31 cellular contexts compared by ENCODE assay signal in genomic region chr1:31792116-31792515, GRCh38. TPM values are rescaled to one million over a fixed set of nuclear protein-coding genes. Genes with fewer than 3 reads are reported as not detected.
DNase-seq lines count a peak whose midpoint lies in the region; ATAC-seq and TF ChIP-seq lines count a peak whose summit lies in the region.
"Had no signal": no experiment of that assay in that cellular context is flagged by ENCODE, and none has a peak within 500 bp of the region (broad histone marks: within the 10 kb centered on the region; RNA-seq: fewer than 3 reads in every experiment).

No MANE protein-coding gene starts in this region.

- H3K4me3 ChIP-seq in upper lobe of left lung, result no peak overlapping the region
- H3K4me3 ChIP-seq: esophagus muscularis mucosa, HAP-1, heart right ventricle, tibial artery had no signal

- H3K9me3 ChIP-seq in upper lobe of left lung, result no peaks in the 10 kb centered on the region
- H3K9me3 ChIP-seq: BE2C, esophagus muscularis mucosa, HAP-1, heart right ventricle, tibial artery had no signal

- no peak for TF ChIP-seq EP300 in upper lobe of left lung (IDR thresholded peaks at IDR 0.05)

- peaks cover 5 to 10% (median 7%) of the 10 kb centered on the region in 4 donors for H3K4me1 ChIP-seq in upper lobe of left lung

- TF ChIP-seq CTCF in activated B cell treated with CpG ODN at 0.5 μM for 24 hours (IDR thresholded peaks at IDR 0.05) (no peak), upper lobe of left lung (IDR thresholded peaks at IDR 0.05) (no peak)

- H3K36me3 ChIP-seq in upper lobe of left lung, result no peaks in the 10 kb centered on the region
- H3K36me3 ChIP-seq: BE2C, esophagus muscularis mucosa, HAP-1, heart right ventricle, tibial artery had no signal

- WGBS in upper lobe of left lung, 2 donors, result 76 to 85% methylated on average over 5 of the region's 11 CpGs

- H3K27me3 Mint-ChIP-seq in activated B cell treated with CpG ODN at 0.5 μM for 24 hours, result peaks cover 10% of the 10 kb centered on the region
- H3K27me3 Mint-ChIP-seq in naive thymus-derived CD8-positive, alpha-beta T cell, result no peaks in the 10 kb centered on the region
- H3K27me3 Mint-ChIP-seq: stimulated activated naive CD8-positive, alpha-beta T cell treated with anti-CD3 and anti-CD28 coated beads, Interleukin-15, amount 100 ng/mL, for 72 hours had no signal

- H3K27me3 ChIP-seq in upper lobe of left lung, result no peaks in the 10 kb centered on the region
- H3K27me3 ChIP-seq: BE2C, foreskin keratinocyte had no signal

- H3K9me3 Mint-ChIP-seq in activated B cell treated with CpG ODN at 0.5 μM for 24 hours, result no peaks in the 10 kb centered on the region
- H3K9me3 Mint-ChIP-seq in naive thymus-derived CD8-positive, alpha-beta T cell, result no peaks in the 10 kb centered on the region
- H3K9me3 Mint-ChIP-seq: activated naive CD4-positive, alpha-beta T cell treated with anti-CD3 and anti-CD28 coated beads, Interleukin-2, amount 10 ng/mL, durations not matched to agents 7 days and 5 days; activated T-cell treated with anti-CD3 and anti-CD28 coated beads, Interleukin-2, amount 50 U/mL, for 4 hours; memory B cell; stimulated activated naive CD8-positive, alpha-beta T cell treated with anti-CD3 and anti-CD28 coated beads, Interleukin-15, amount 100 ng/mL, for 72 hours had no signal

- peaks cover 14% of the 10 kb centered on the region for H3K4me1 Mint-ChIP-seq in activated B cell treated with CpG ODN at 0.5 μM for 24 hours
- peaks cover 10 to 24% (median 14%) of the 10 kb centered on the region in 4 donors for H3K4me1 Mint-ChIP-seq in naive thymus-derived CD8-positive, alpha-beta T cell

- DNase-seq in activated effector memory CD4-positive, alpha-beta T cell treated with anti-CD3 and anti-CD28 coated beads, Interleukin-2, amount 50 U/mL, for 16 hours, result peak; percentile 56
- no peak for DNase-seq in activated effector memory CD4-positive, alpha-beta T cell treated with Interleukin-2 at 50 U/mL for 16 hours
- DNase-seq in activated B cell treated with CpG ODN at 0.5 μM for 24 hours (peak; percentile 8), myocyte (ENCODE audit: low read depth) (peak; percentile 32), upper lobe of left lung (peak; percentile 20 to 74), NCI-H1417 treated with DMSO at 0.1 percent for 48 hours (lab: John Stamatoyannopoulos, UW) (no peak), cerebellar cortex (ENCODE audit: low spot score) (no peak)
- DNase-seq in naive thymus-derived CD8-positive, alpha-beta T cell, result no peak
- DNase-seq: activated CD4-positive, alpha-beta T cell treated with anti-CD3 and anti-CD28 coated beads for 1 hour; activated CD8-positive, alpha-beta T cell treated with anti-CD3 and anti-CD28 coated beads, Interleukin-2, amount 10 ng/mL, durations not matched to agents 7 days and 5 days; activated T-cell treated with anti-CD3 and anti-CD28 coated beads, Interleukin-2, amount 50 U/mL, for 4 hours; BE2C; DMS53; foreskin keratinocyte; heart right ventricle; NCI-H1105 treated with DMSO at 0.1 percent for 48 hours; NCI-H2029 treated with DMSO at 0.1 percent for 48 hours; NCI-H226; NCI-H69; occipital lobe; small intestine; stimulated activated CD4-positive, alpha-beta T cell treated with anti-CD3 and anti-CD28 coated beads, Interleukin-1b, Interleukin-23, amount 100 ng/mL, for 48 hours; stimulated activated CD8-positive, alpha-beta memory T cell treated with anti-CD3 and anti-CD28 coated beads, Interleukin-4, amount 100 ng/mL, for 48 hours; stimulated activated naive CD8-positive, alpha-beta T cell treated with anti-CD3 and anti-CD28 coated beads, Interleukin-15, amount 100 ng/mL, for 72 hours had no signal

- intact Hi-C loops in activated B cell treated with CpG ODN at 0.5 μM for 24 hours (cut with micrococcal nuclease), result no loop called here

- ATAC-seq in activated B cell treated with CpG ODN at 0.5 μM for 24 hours (ENCODE audit: low read depth) (no peak), upper lobe of left lung (ENCODE audit: low FRiP score in 2 of 2) (no peak)
- no peak for ATAC-seq in naive thymus-derived CD8-positive, alpha-beta T cell
- ATAC-seq: activated CD8-positive, alpha-beta T cell treated with anti-CD3 and anti-CD28 coated beads, Interleukin-2, amount 10 ng/mL, durations not matched to agents 7 days and 5 days; activated T-cell treated with anti-CD3 and anti-CD28 coated beads, Interleukin-2, amount 50 U/mL, for 4 hours; foreskin keratinocyte; heart right ventricle; left colon; Panc1; stimulated activated naive CD8-positive, alpha-beta T cell treated with anti-CD3 and anti-CD28 coated beads, Interleukin-15, amount 100 ng/mL, for 72 hours had no signal

- no peak overlapping the region for H3K27ac Mint-ChIP-seq in activated B cell treated with CpG ODN at 0.5 μM for 24 hours
- peak overlapping the region in 1 of 10 donors; percentile 18 for H3K27ac Mint-ChIP-seq in naive thymus-derived CD8-positive, alpha-beta T cell
- H3K27ac Mint-ChIP-seq: activated CD8-positive, alpha-beta T cell treated with anti-CD3 and anti-CD28 coated beads, Interleukin-2, amount 10 ng/mL, durations not matched to agents 7 days and 5 days; activated naive CD4-positive, alpha-beta T cell treated with anti-CD3 and anti-CD28 coated beads, Interleukin-2, amount 10 ng/mL, durations not matched to agents 7 days and 5 days; memory B cell; stimulated activated naive CD8-positive, alpha-beta T cell treated with anti-CD3 and anti-CD28 coated beads, Interleukin-15, amount 100 ng/mL, for 72 hours had no signal

- CTCF ChIA-PET in activated B cell treated with CpG ODN at 0.5 μM for 24 hours (lab: Charles Lee), result interaction anchor here (0.7 to 4.6 kb wide), 2 partner anchors 128 to 170 kb away, joined by 3 to 114 read pairs; no protein-coding TSS in a partner anchor

- POLR2A ChIA-PET in activated B cell treated with CpG ODN at 0.5 μM for 24 hours (lab: Charles Lee), result interaction anchor here (0.6 kb wide), 1 partner anchor 97 kb away, joined by 4 read pairs; no protein-coding TSS in a partner anchor
- POLR2A ChIA-PET in naive thymus-derived CD8-positive, alpha-beta T cell (lab: Charles Lee), result interaction anchor here (0.6 kb wide), 1 partner anchor 112 kb away, joined by 7 read pairs; no protein-coding TSS in a partner anchor

- no peak for TF ChIP-seq POLR2A in upper lobe of left lung (IDR thresholded peaks at IDR 0.05)

- H3K27ac ChIP-seq in upper lobe of left lung, result no peak overlapping the region
- H3K27ac ChIP-seq: esophagus muscularis mucosa, foreskin keratinocyte, heart right ventricle, tibial artery had no signal

- no peak overlapping the region for H3K4me3 Mint-ChIP-seq in activated B cell treated with CpG ODN at 0.5 μM for 24 hours
- no peak overlapping the region for H3K4me3 Mint-ChIP-seq in naive thymus-derived CD8-positive, alpha-beta T cell
- H3K4me3 Mint-ChIP-seq: activated CD8-positive, alpha-beta T cell treated with anti-CD3 and anti-CD28 coated beads, Interleukin-2, amount 10 ng/mL, durations not matched to agents 7 days and 5 days; activated naive CD4-positive, alpha-beta T cell treated with anti-CD3 and anti-CD28 coated beads, Interleukin-2, amount 10 ng/mL, durations not matched to agents 7 days and 5 days; activated T-cell treated with anti-CD3 and anti-CD28 coated beads, Interleukin-2, amount 50 U/mL, for 4 hours; memory B cell; stimulated activated naive CD8-positive, alpha-beta T cell treated with anti-CD3 and anti-CD28 coated beads, Interleukin-15, amount 100 ng/mL, for 72 hours had no signal

- no peaks in the 10 kb centered on the region for H3K36me3 Mint-ChIP-seq in activated B cell treated with CpG ODN at 0.5 μM for 24 hours (ENCODE audit: low read depth)
- no peaks in the 10 kb centered on the region for H3K36me3 Mint-ChIP-seq in naive thymus-derived CD8-positive, alpha-beta T cell
- H3K36me3 Mint-ChIP-seq: activated naive CD4-positive, alpha-beta T cell treated with anti-CD3 and anti-CD28 coated beads, Interleukin-2, amount 10 ng/mL, durations not matched to agents 7 days and 5 days; memory B cell had no signal

RNA-seq across cellular contexts. Expression of gene SPOCD1, which starts 23.7 kb away (rescaled TPM):
- total RNA-seq in activated B cell treated with CpG ODN at 0.5 μM for 24 hours (not detected in 2 replicates), myocyte (8.9 and 9.7 TPM in 2 replicates), upper lobe of left lung (10 to 100 TPM in 3 of 6 donors, 1 to 10 TPM in 3; 7.3 to 63.3 (median 10.4) TPM)
- 4.7 TPM for polyA plus RNA-seq in myocyte (2012)
- under 1 TPM in 1 of 2 experiments, not detected in 1; 0.36 TPM for total RNA-seq in naive thymus-derived CD8-positive, alpha-beta T cell
- not detected for polyA plus RNA-seq in naive thymus-derived CD8-positive, alpha-beta T cell
- total RNA-seq: activated CD8-positive, alpha-beta T cell treated with anti-CD3 and anti-CD28 coated beads, Interleukin-2, amount 10 ng/mL, durations not matched to agents 7 days and 5 days; occipital lobe had no signal

RNA-seq across cellular contexts. Expression of gene ADGRB2, which starts 28.0 kb away (rescaled TPM):
- total RNA-seq in activated B cell treated with CpG ODN at 0.5 μM for 24 hours (6.3 and 6.5 TPM in 2 replicates), myocyte (15.8 and 20.2 TPM in 2 replicates), upper lobe of left lung (1 to 10 TPM in 5 of 6 donors, under 1 TPM in 1; 0.34 to 1.9 (median 1.1) TPM)
- 49.9 TPM for polyA plus RNA-seq in myocyte (2012)
- under 1 TPM in 1 of 2 experiments, not detected in 1; 0.18 TPM for total RNA-seq in naive thymus-derived CD8-positive, alpha-beta T cell
- under 1 TPM in 2 of 3 donors, not detected in 1; 0.05 to 0.10 TPM for polyA plus RNA-seq in naive thymus-derived CD8-positive, alpha-beta T cell

Comparison
In these comparisons a context has a peak if more than half of its experiments do, and no peak if none do; other contexts are left out.
1. DNase-seq: peak in activated effector memory CD4-positive, alpha-beta T cell treated with anti-CD3 and anti-CD28 coated beads, Interleukin-2, amount 50 U/mL, for 16 hours (single experiment), activated B cell treated with CpG ODN at 0.5 μM for 24 hours (single experiment), myocyte (single experiment) and upper lobe of left lung (2 of 2); none in activated effector memory CD4-positive, alpha-beta T cell treated with Interleukin-2 at 50 U/mL for 16 hours (single experiment), naive thymus-derived CD8-positive, alpha-beta T cell (0 of 10), NCI-H1417 treated with DMSO at 0.1 percent for 48 hours (single experiment) and cerebellar cortex (single experiment).